9 cellular contexts compared by ENCODE assay signal in the genomic region with DNA sequence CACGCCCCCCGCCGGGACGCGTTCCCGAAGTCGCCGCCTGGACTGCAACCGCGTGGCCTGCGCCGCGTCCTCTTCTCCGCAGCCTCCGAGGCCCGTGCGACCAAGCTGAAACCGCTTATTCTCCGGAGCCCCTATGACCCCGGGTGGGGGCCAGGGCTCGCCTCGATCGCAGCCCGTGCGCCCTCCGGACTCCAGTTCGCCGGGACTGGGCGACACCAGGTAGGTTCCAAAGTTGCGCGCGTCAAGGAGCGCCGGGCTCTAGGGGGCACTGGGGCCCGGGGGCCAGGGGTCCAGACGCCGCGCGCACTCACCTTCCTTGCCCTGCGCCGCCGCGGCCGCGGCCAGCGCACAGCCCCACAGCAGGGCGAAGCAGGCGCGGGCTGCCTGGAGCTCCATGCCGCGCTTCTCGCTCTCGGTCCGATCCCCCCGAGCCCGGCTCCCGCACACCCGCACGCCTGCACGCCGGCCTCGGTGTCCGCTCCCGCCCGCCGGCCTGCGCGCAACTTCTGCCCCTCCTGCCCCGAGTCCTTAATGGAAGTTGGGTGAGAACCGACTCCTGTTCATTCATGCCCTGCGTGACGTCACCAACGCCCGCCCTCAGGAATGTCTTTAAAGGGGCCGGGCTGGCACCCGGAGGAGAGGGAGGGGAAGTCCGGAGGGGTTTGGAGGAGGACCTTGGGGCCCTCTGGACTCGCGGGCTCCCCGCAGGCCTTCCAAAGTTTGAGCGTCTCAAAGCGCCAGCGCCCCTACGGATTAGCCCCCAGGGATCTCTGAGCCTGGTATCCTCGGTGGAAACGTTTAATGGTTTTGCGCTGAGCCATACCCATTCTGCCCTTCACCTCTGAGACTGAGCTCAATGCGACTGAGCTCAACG. TPM values are rescaled to one million over a fixed set of nuclear protein-coding genes. Genes with fewer than 3 reads are reported as not detected.
A peak's percentile ranks its signal among the peaks of the same experiment; 100 is the strongest.
DNase-seq lines count a peak whose midpoint lies in the region; ATAC-seq and TF ChIP-seq lines count a peak whose summit lies in the region.
"Had no signal": no experiment of that assay in that cellular context is flagged by ENCODE, and none has a peak within 500 bp of the region (broad histone marks: within the 10 kb centered on the region; RNA-seq: fewer than 3 reads in every experiment).

A gene (minus strand): TSS at position 533 of the 874 bp plus-strand sequence. CDS start 137 bp downstream, at position 396.

- intact Hi-C loops in vagina (cut with DNase I) = no loop called here

- no peaks in the 10 kb centered on the region for H3K27me3 Mint-ChIP-seq in WTC11 (ENCODE audit: low read depth)

- H3K36me3 Mint-ChIP-seq in WTC11 = no peaks in the 10 kb centered on the region

- POLR2A ChIA-PET in WTC11 (lab: Charles Lee) = interaction anchor here (0.5 to 4.4 kb wide), 9 partner anchors 9 to 210 kb away, joined by 3 to 31 read pairs (median 4); no protein-coding TSS in a partner anchor

- peak within 1 kb of the TSS; percentile 55 for H3K4me3 ChIP-seq in BE2C (ENCODE audit: low read depth, low read length)
- peak within 1 kb of the TSS; percentile 74 for H3K4me3 ChIP-seq in HFF-Myc (replicated peaks; ENCODE audit: low read depth, low read length)
- H3K4me3 ChIP-seq in mucosa of stomach (ENCODE audit: low read length) = peak within 1 kb of the TSS; percentile 62
- peak within 1 kb of the TSS; percentile 61 to 74 for H3K4me3 ChIP-seq in vagina

- peak within 1 kb of the TSS; percentile 79 for H3K9ac ChIP-seq in mucosa of stomach (ENCODE audit: low read length)
- H3K9ac ChIP-seq: KMS-11 had no signal

- CTCF ChIA-PET in WTC11 (lab: Charles Lee) = interaction anchor here (0.7 to 14.1 kb wide), 13 partner anchors 12 to 89 kb away, joined by 3 to 204 read pairs (median 3); a partner anchor contains a TSS

- peak within 1 kb of the TSS; percentile 86 for H3K4me3 Mint-ChIP-seq in WTC11

- peak in 1 of 2 donors; percentile 85 for TF ChIP-seq POLR2A in vagina (IDR thresholded peaks at IDR 0.05)

- H3K4me1 ChIP-seq in BE2C (no peaks in the 10 kb centered on the region; the same call in 1 of the 2 replicates), mucosa of stomach (ENCODE audit: control insufficient read depth, insufficient read depth, low read length) (peaks cover 64% of the 10 kb centered on the region), vagina (peaks cover 70% of the 10 kb centered on the region)

- DNase-seq in BE2C = no peak
- peak; percentile 64 for DNase-seq in HFF-Myc (ENCODE audit: extremely low read depth, low read depth)
- peak; percentile 97 for DNase-seq in WTC11 (ENCODE audit: low spot score)
- peak; percentile 70 for DNase-seq in fibroblast of peridontal ligament (ENCODE audit: extremely low read depth)
- DNase-seq in vagina (ENCODE audit: extremely low spot score in 2 of 2) = no peak
- no peak for DNase-seq in stimulated activated naive CD4-positive, alpha-beta T cell treated with Interleukin-2 at 50 U/mL for 16 hours (lab: John Stamatoyannopoulos, UW)
- DNase-seq in activated effector memory CD4-positive, alpha-beta T cell treated with Interleukin-2 at 50 U/mL for 16 hours = no peak

- H3K27ac ChIP-seq in vagina = peak within 1 kb of the TSS; percentile 93
- H3K27ac ChIP-seq: KMS-11 had no signal

- H3K27me3 ChIP-seq in BE2C (no peaks in the 10 kb centered on the region; the same call in 1 of the 2 replicates), mucosa of stomach (ENCODE audit: control insufficient read depth, insufficient read depth, low read length) (no peaks in the 10 kb centered on the region), vagina (no peaks in the 10 kb centered on the region)

- TF ChIP-seq CTCF in BE2C (IDR thresholded peaks at IDR 0.05; ENCODE audit: low read depth, low read length) = no peak
- no peak for TF ChIP-seq CTCF in HFF-Myc (IDR thresholded peaks at IDR 0.05; ENCODE audit: low read depth, low read length, missing control alignments)
- no peak for TF ChIP-seq CTCF in WTC11 (IDR thresholded peaks at IDR 0.05)
- TF ChIP-seq CTCF in vagina (IDR thresholded peaks at IDR 0.05) = no peak

- no peaks in the 10 kb centered on the region for H3K9me3 Mint-ChIP-seq in WTC11

- H3K4me1 Mint-ChIP-seq in WTC11 = peaks cover 45% of the 10 kb centered on the region

- peak within 1 kb of the TSS; percentile 94 for H3K27ac Mint-ChIP-seq in WTC11

- H3K9me3 ChIP-seq in BE2C (no peaks in the 10 kb centered on the region), mucosa of stomach (ENCODE audit: control insufficient read depth, low read length) (no peaks in the 10 kb centered on the region), vagina (no peaks in the 10 kb centered on the region)

- no peaks in the 10 kb centered on the region for H3K36me3 ChIP-seq in BE2C
- H3K36me3 ChIP-seq in mucosa of stomach (ENCODE audit: control insufficient read depth, insufficient read depth, low read length) = no peaks in the 10 kb centered on the region
- no peaks in the 10 kb centered on the region for H3K36me3 ChIP-seq in vagina

- ATAC-seq in WTC11 = peak; percentile 74

TF ChIP-seq in WTC11, 78 proteins besides CTCF, POLR2A, EP300 and RAD21 (continues in another document):
- TF ChIP-seq ZNF396 (CRISPR knock-in tag; IDR thresholded peaks at IDR 0.05; ENCODE audit: borderline replicate concordance) (no peak), ZNF138 (CRISPR knock-in tag; conservative IDR thresholded peaks at IDR 0.05) (no peak; the same call in 1 of the 2 replicates), ESRRA (CRISPR knock-in tag; IDR thresholded peaks at IDR 0.05; ENCODE audit: borderline replicate concordance) (no peak), OVOL2 (CRISPR knock-in tag; IDR thresholded peaks at IDR 0.05; ENCODE audit: borderline replicate concordance) (no peak), ZNF121 (CRISPR knock-in tag; IDR thresholded peaks at IDR 0.05) (no peak), ZNF232 (CRISPR knock-in tag; IDR thresholded peaks at IDR 0.05) (0 out of 2 replicates have a peak, but pooled peaks have one; percentile 25), MXD4 (CRISPR knock-in tag; IDR thresholded peaks at IDR 0.05; ENCODE audit: borderline replicate concordance) (no peak), ETV6 (CRISPR knock-in tag; IDR thresholded peaks at IDR 0.05) (peak; percentile 93; the same call in 1 of the 2 replicates), ZNF423 (CRISPR knock-in tag; IDR thresholded peaks at IDR 0.05) (no peak)
- TF ChIP-seq, protein P1, sequence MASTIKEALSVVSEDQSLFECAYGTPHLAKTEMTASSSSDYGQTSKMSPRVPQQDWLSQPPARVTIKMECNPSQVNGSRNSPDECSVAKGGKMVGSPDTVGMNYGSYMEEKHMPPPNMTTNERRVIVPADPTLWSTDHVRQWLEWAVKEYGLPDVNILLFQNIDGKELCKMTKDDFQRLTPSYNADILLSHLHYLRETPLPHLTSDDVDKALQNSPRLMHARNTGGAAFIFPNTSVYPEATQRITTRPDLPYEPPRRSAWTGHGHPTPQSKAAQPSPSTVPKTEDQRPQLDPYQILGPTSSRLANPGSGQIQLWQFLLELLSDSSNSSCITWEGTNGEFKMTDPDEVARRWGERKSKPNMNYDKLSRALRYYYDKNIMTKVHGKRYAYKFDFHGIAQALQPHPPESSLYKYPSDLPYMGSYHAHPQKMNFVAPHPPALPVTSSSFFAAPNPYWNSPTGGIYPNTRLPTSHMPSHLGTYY (CRISPR knock-in tag; IDR thresholded peaks at IDR 0.05) = no peak
- TF ChIP-seq, protein P2, sequence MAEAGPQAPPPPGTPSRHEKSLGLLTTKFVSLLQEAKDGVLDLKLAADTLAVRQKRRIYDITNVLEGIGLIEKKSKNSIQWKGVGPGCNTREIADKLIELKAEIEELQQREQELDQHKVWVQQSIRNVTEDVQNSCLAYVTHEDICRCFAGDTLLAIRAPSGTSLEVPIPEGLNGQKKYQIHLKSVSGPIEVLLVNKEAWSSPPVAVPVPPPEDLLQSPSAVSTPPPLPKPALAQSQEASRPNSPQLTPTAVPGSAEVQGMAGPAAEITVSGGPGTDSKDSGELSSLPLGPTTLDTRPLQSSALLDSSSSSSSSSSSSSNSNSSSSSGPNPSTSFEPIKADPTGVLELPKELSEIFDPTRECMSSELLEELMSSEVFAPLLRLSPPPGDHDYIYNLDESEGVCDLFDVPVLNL (CRISPR knock-in tag; IDR thresholded peaks at IDR 0.05; ENCODE audit: borderline replicate concordance, low read depth) = no peak
- TF ChIP-seq, protein P3, sequence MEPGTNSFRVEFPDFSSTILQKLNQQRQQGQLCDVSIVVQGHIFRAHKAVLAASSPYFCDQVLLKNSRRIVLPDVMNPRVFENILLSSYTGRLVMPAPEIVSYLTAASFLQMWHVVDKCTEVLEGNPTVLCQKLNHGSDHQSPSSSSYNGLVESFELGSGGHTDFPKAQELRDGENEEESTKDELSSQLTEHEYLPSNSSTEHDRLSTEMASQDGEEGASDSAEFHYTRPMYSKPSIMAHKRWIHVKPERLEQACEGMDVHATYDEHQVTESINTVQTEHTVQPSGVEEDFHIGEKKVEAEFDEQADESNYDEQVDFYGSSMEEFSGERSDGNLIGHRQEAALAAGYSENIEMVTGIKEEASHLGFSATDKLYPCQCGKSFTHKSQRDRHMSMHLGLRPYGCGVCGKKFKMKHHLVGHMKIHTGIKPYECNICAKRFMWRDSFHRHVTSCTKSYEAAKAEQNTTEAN (CRISPR knock-in tag; IDR thresholded peaks at IDR 0.05) = no peak
- TF ChIP-seq, protein P4, sequence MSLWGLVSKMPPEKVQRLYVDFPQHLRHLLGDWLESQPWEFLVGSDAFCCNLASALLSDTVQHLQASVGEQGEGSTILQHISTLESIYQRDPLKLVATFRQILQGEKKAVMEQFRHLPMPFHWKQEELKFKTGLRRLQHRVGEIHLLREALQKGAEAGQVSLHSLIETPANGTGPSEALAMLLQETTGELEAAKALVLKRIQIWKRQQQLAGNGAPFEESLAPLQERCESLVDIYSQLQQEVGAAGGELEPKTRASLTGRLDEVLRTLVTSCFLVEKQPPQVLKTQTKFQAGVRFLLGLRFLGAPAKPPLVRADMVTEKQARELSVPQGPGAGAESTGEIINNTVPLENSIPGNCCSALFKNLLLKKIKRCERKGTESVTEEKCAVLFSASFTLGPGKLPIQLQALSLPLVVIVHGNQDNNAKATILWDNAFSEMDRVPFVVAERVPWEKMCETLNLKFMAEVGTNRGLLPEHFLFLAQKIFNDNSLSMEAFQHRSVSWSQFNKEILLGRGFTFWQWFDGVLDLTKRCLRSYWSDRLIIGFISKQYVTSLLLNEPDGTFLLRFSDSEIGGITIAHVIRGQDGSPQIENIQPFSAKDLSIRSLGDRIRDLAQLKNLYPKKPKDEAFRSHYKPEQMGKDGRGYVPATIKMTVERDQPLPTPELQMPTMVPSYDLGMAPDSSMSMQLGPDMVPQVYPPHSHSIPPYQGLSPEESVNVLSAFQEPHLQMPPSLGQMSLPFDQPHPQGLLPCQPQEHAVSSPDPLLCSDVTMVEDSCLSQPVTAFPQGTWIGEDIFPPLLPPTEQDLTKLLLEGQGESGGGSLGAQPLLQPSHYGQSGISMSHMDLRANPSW (CRISPR knock-in tag; conservative IDR thresholded peaks at IDR 0.05; ENCODE audit: low read depth) = 0 out of 2 replicates have a peak, but pooled peaks have one; percentile 51

RNA-seq across cellular contexts. Expression of the gene that starts here (rescaled TPM):
- 6.2 TPM for polyA plus RNA-seq in BE2C (2012; ENCODE audit: insufficient read depth, insufficient read length, low read depth)
- total RNA-seq in WTC11 (2021) = 31.4 to 44.4 TPM (median 31.7 TPM) in 3 replicates
- 264 TPM for total RNA-seq in vagina

Comparison
In these comparisons a context has a peak if more than half of its experiments do, and no peak if none do; other contexts are left out.
1. DNase-seq: peak in HFF-Myc (single experiment), WTC11 (single experiment) and fibroblast of peridontal ligament (single experiment); none in BE2C (single experiment), vagina (0 of 2), stimulated activated naive CD4-positive, alpha-beta T cell treated with Interleukin-2 at 50 U/mL for 16 hours (single experiment) and activated effector memory CD4-positive, alpha-beta T cell treated with Interleukin-2 at 50 U/mL for 16 hours (single experiment).
2. Peak in every context shown above with its lines, with median percentiles within 50 percentile points of each other: H3K4me3 ChIP-seq.